6 cellular contexts compared by ENCODE assay signal in genomic region chr16:67430504-67431076, GRCh38. TPM values are rescaled to one million over a fixed set of nuclear protein-coding genes. Genes with fewer than 3 reads are reported as not detected.
DNase-seq lines count a peak whose midpoint lies in the region; ATAC-seq, FAIRE-seq and TF ChIP-seq lines count a peak whose summit lies in the region.

No MANE protein-coding gene starts in this region.

- no peaks in the 10 kb centered on the region for H3K36me3 ChIP-seq in RWPE2 (ENCODE audit: low read depth)
- H3K36me3 ChIP-seq in esophagus muscularis mucosa: peaks cover 0 to 5% (median 2%) of the 10 kb centered on the region in 4 donors
- peaks cover 0 to under 1% of the 10 kb centered on the region in 2 donors for H3K36me3 ChIP-seq in small intestine (ENCODE audit: control insufficient read depth in 2 of 2, insufficient read depth in 2 of 2, low read length in 2 of 2)
- no peaks in the 10 kb centered on the region for H3K36me3 ChIP-seq in SJCRH30

- H3K27me3 ChIP-seq in RWPE2 (ENCODE audit: insufficient read depth, poor library complexity, severe bottlenecking) (peaks cover 4% of the 10 kb centered on the region), esophagus muscularis mucosa (peaks cover 0 to 45% (median 0%) of the 10 kb centered on the region in 4 donors), small intestine (ENCODE audit: control insufficient read depth in 2 of 2, insufficient read depth in 2 of 2, low read length in 2 of 2) (no peaks in the 10 kb centered on the region), SJCRH30 (no peaks in the 10 kb centered on the region)

- no peak overlapping the region for H3K27ac ChIP-seq in RWPE2 (ENCODE audit: poor library complexity, severe bottlenecking)
- H3K27ac ChIP-seq in esophagus muscularis mucosa (replicated peaks in 1 of 4): peak overlapping the region in 3 of 4 donors; percentile 9 to 53 (median 52)
- peak overlapping the region; percentile 95 to 97 for H3K27ac ChIP-seq in small intestine (ENCODE audit: low read depth in 1 of 2, low read length in 1 of 2)
- H3K27ac ChIP-seq in SJCRH30: no peak overlapping the region

- DNase-seq in CD1c-positive myeloid dendritic cell (ENCODE audit: extremely low spot score): peak; percentile 32
- DNase-seq in RWPE2 (ENCODE audit: low spot score): no peak
- no peak for DNase-seq in esophagus muscularis mucosa (ENCODE audit: extremely low spot score)
- no peak for DNase-seq in small intestine
- no peak for DNase-seq in SJCRH30

- no peaks in the 10 kb centered on the region for H3K9me3 ChIP-seq in RWPE2 (ENCODE audit: severe bottlenecking)
- no peaks in the 10 kb centered on the region for H3K9me3 ChIP-seq in esophagus muscularis mucosa
- no peaks in the 10 kb centered on the region for H3K9me3 ChIP-seq in small intestine (ENCODE audit: control insufficient read depth, low read depth)
- no peaks in the 10 kb centered on the region for H3K9me3 ChIP-seq in SJCRH30 (replicated peaks)

- intact Hi-C loops in esophagus muscularis mucosa (cut with DNase I): no loop called here

- no peaks in the 10 kb centered on the region for H3K4me1 ChIP-seq in RWPE2 (ENCODE audit: insufficient read depth, poor library complexity, severe bottlenecking)
- H3K4me1 ChIP-seq in esophagus muscularis mucosa: peaks cover 10 to 43% (median 30%) of the 10 kb centered on the region in 4 donors
- H3K4me1 ChIP-seq in small intestine (ENCODE audit: control insufficient read depth in 2 of 2, insufficient read depth in 1 of 2, low read depth in 1 of 2, low read length in 1 of 2): peaks cover 0 to 4% of the 10 kb centered on the region in 2 donors
- H3K4me1 ChIP-seq in SJCRH30: peaks cover 6% of the 10 kb centered on the region

- no peak for TF ChIP-seq POLR2A in esophagus muscularis mucosa (IDR thresholded peaks at IDR 0.05; ENCODE audit: low read depth)
- TF ChIP-seq POLR2A in GM18505 (IDR thresholded peaks at IDR 0.05; ENCODE audit: borderline replicate concordance, extremely low read depth, insufficient read depth, insufficient read length): no peak

- peak overlapping the region; percentile 41 for H3K4me3 ChIP-seq in RWPE2 (ENCODE audit: severe bottlenecking)
- peak overlapping the region; percentile 56 to 66 (median 59) for H3K4me3 ChIP-seq in esophagus muscularis mucosa
- peak overlapping the region; percentile 33 to 83 for H3K4me3 ChIP-seq in small intestine (ENCODE audit: low read depth in 1 of 2, low read length in 2 of 2)
- H3K4me3 ChIP-seq in SJCRH30: no peak overlapping the region

- TF ChIP-seq CTCF in RWPE2 (IDR thresholded peaks at IDR 0.05; ENCODE audit: poor library complexity, severe bottlenecking) (no peak), esophagus muscularis mucosa (IDR thresholded peaks at IDR 0.05) (no peak)

- no peak for TF ChIP-seq EP300 in esophagus muscularis mucosa (IDR thresholded peaks at IDR 0.05)

- FAIRE-seq in small intestine (lab: Jason Lieb, UNC): no peak

- ATAC-seq in RWPE2 (ENCODE audit: low read depth) (peak; percentile 23), GM18505 (IDR thresholded peaks at IDR 0.05; ENCODE audit: unreplicated experiment) (no peak)

- WGBS in esophagus muscularis mucosa: no CpG with 5 or more reads among the region's 61 CpGs
- 0 to 1% (median 0%) methylated on average over 43 to 61 of the region's 61 CpGs for WGBS in small intestine, 3 donors

RNA-seq across cellular contexts. Expression of gene HSD11B2, which starts 0.3 kb away (rescaled TPM):
- 1 to 10 TPM in 2 of 4 donors, under 1 TPM in 1, not detected in 1; 0.42 to 2.2 (median 1.1) TPM for total RNA-seq in esophagus muscularis mucosa
- 100 to 1,000 TPM in 2 of 3 donors, 10 to 100 TPM in 1; 93.7 to 166 (median 129) TPM for polyA plus RNA-seq in small intestine
- total RNA-seq in SJCRH30 (2014; rRNA removed; shearing (Covaris generic)): 0.61 and 1.1 TPM in 2 replicates

RNA-seq across cellular contexts. Expression of gene ZDHHC1, which starts 14.3 kb away (rescaled TPM):
- 10 to 100 TPM; 11.6 to 27.5 (median 20.8) TPM for total RNA-seq in esophagus muscularis mucosa
- polyA plus RNA-seq in small intestine: 1 to 10 TPM in 2 of 3 donors, not detected in 1; 1.9 to 5.3 TPM
- total RNA-seq in SJCRH30 (2014; rRNA removed; shearing (Covaris generic)): 0.10 TPM in 1 of 2 replicates, not detected in the other

RNA-seq across cellular contexts. Expression of gene TPPP3, which starts 37.3 kb away (rescaled TPM):
- 100 to 1,000 TPM in 1 of 4 donors, 10 to 100 TPM in 3; 32.0 to 116 (median 41.3) TPM for total RNA-seq in esophagus muscularis mucosa
- 10 to 100 TPM; 10.3 to 34.8 (median 19.9) TPM for polyA plus RNA-seq in small intestine
- total RNA-seq in SJCRH30 (2014; rRNA removed; shearing (Covaris generic)): 34.6 and 38.3 TPM in 2 replicates

RNA-seq across cellular contexts. Expression of gene ATP6V0D1, which starts 50.4 kb away (rescaled TPM):
- total RNA-seq in esophagus muscularis mucosa: 100 to 1,000 TPM; 103 to 131 (median 119) TPM
- polyA plus RNA-seq in small intestine: 100 to 1,000 TPM; 120 to 158 (median 154) TPM
- total RNA-seq in SJCRH30 (2014; rRNA removed; shearing (Covaris generic)): 48.6 and 49.4 TPM in 2 replicates

RNA-seq across cellular contexts. Expression of gene AGRP, which starts 52.8 kb away (rescaled TPM):
- not detected for total RNA-seq in esophagus muscularis mucosa
- under 1 TPM in 1 of 3 donors, not detected in 2; 0.10 TPM for polyA plus RNA-seq in small intestine
- not detected in 2 replicates for total RNA-seq in SJCRH30 (2014; rRNA removed; shearing (Covaris generic))

Comparison
In these comparisons a context has a peak if more than half of its experiments do, and no peak if none do; other contexts are left out.
1. H3K27ac ChIP-seq: peak in esophagus muscularis mucosa (3 of 4) and small intestine (2 of 2); none in RWPE2 (single experiment) and SJCRH30 (single experiment).
2. RNA of gene ZDHHC1, which starts 14.3 kb away (total RNA-seq): 11.6 to 27.5 TPM in esophagus muscularis mucosa; 0.10 TPM in SJCRH30; every median in the first group is over 10 times any median in the second.